1 cellular context compared by ENCODE assay signal in the genomic region with DNA sequence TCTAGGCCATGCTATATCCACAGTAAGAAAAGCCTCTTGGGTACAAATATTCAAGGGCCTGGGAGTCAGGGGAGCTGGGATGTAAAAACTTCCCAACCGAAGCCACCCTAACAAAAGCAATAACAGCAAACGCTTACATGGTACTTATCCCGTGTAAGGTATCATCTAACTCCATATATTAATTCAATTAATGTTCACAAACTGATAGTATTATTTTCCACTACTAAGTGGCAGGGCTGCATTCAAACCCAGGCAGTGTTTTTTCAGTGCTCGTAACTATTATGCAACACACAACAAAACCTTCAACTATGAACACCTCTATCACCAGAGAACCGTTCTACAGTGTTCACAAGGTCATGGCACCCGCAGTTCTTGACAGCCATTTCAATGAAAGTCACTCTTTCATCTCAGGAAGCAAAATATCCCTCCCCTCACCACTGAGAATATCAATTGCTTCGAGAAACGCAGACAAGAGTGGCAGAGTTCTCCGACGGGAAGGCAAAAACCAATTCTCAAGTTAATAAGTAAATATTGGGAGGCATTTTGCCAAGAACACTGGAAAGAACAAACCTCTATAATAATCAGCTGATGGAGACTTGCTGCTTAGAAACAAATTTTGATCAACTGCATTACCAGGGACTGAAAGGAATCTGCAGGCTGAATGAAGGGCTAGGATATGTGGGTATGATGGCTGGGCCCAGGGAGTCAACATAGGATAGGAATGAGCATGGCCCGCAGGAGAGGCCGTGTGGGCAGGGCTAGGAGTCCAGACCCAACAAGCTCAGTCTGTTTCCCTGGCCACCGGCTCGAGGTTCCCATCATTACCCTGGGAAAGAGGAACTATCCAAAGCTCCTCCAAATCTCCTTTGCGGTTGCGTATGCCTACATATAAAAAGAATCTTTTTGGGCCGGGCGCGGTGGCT.
TF ChIP-seq lines count a peak whose summit lies in the region.

No MANE protein-coding gene starts in this region.

TF ChIP-seq in HepG2, 621 proteins besides CTCF, POLR2A, EP300 and RAD21 (continued from another document and continues in another):
- TF ChIP-seq, protein P1, sequence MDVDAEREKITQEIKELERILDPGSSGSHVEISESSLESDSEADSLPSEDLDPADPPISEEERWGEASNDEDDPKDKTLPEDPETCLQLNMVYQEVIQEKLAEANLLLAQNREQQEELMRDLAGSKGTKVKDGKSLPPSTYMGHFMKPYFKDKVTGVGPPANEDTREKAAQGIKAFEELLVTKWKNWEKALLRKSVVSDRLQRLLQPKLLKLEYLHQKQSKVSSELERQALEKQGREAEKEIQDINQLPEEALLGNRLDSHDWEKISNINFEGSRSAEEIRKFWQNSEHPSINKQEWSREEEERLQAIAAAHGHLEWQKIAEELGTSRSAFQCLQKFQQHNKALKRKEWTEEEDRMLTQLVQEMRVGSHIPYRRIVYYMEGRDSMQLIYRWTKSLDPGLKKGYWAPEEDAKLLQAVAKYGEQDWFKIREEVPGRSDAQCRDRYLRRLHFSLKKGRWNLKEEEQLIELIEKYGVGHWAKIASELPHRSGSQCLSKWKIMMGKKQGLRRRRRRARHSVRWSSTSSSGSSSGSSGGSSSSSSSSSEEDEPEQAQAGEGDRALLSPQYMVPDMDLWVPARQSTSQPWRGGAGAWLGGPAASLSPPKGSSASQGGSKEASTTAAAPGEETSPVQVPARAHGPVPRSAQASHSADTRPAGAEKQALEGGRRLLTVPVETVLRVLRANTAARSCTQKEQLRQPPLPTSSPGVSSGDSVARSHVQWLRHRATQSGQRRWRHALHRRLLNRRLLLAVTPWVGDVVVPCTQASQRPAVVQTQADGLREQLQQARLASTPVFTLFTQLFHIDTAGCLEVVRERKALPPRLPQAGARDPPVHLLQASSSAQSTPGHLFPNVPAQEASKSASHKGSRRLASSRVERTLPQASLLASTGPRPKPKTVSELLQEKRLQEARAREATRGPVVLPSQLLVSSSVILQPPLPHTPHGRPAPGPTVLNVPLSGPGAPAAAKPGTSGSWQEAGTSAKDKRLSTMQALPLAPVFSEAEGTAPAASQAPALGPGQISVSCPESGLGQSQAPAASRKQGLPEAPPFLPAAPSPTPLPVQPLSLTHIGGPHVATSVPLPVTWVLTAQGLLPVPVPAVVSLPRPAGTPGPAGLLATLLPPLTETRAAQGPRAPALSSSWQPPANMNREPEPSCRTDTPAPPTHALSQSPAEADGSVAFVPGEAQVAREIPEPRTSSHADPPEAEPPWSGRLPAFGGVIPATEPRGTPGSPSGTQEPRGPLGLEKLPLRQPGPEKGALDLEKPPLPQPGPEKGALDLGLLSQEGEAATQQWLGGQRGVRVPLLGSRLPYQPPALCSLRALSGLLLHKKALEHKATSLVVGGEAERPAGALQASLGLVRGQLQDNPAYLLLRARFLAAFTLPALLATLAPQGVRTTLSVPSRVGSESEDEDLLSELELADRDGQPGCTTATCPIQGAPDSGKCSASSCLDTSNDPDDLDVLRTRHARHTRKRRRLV (CRISPR knock-in tag; IDR thresholded peaks at IDR 0.05), result 0 out of 2 replicates have a peak, but pooled peaks have one; percentile 54
- TF ChIP-seq CREM (IDR thresholded peaks at IDR 0.05), result peak; percentile 79
- no peak for TF ChIP-seq CREM (CRISPR knock-in tag; IDR thresholded peaks at IDR 0.05)
- TF ChIP-seq GZF1 (CRISPR knock-in tag; IDR thresholded peaks at IDR 0.05), result no peak
- TF ChIP-seq, protein P2, sequence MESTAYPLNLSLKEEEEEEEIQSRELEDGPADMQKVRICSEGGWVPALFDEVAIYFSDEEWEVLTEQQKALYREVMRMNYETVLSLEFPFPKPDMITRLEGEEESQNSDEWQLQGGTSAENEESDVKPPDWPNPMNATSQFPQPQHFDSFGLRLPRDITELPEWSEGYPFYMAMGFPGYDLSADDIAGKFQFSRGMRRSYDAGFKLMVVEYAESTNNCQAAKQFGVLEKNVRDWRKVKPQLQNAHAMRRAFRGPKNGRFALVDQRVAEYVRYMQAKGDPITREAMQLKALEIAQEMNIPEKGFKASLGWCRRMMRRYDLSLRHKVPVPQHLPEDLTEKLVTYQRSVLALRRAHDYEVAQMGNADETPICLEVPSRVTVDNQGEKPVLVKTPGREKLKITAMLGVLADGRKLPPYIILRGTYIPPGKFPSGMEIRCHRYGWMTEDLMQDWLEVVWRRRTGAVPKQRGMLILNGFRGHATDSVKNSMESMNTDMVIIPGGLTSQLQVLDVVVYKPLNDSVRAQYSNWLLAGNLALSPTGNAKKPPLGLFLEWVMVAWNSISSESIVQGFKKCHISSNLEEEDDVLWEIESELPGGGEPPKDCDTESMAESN (CRISPR knock-in tag; conservative IDR thresholded peaks at IDR 0.05), result peak; percentile 48
- TF ChIP-seq, protein P3, sequence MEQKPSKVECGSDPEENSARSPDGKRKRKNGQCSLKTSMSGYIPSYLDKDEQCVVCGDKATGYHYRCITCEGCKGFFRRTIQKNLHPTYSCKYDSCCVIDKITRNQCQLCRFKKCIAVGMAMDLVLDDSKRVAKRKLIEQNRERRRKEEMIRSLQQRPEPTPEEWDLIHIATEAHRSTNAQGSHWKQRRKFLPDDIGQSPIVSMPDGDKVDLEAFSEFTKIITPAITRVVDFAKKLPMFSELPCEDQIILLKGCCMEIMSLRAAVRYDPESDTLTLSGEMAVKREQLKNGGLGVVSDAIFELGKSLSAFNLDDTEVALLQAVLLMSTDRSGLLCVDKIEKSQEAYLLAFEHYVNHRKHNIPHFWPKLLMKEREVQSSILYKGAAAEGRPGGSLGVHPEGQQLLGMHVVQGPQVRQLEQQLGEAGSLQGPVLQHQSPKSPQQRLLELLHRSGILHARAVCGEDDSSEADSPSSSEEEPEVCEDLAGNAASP (CRISPR knock-in tag; IDR thresholded peaks at IDR 0.05; ENCODE audit: borderline replicate concordance), result peak; percentile 81; the same call in 1 of the 2 replicates
- no peak for TF ChIP-seq YEATS2 (CRISPR knock-in tag; IDR thresholded peaks at IDR 0.05; ENCODE audit: borderline replicate concordance)
- TF ChIP-seq ATF7-NPFF (CRISPR knock-in tag; IDR thresholded peaks at IDR 0.05; ENCODE audit: low read depth), result no peak; the same call in 1 of the 2 replicates
- no peak for TF ChIP-seq SIN3B (IDR thresholded peaks at IDR 0.05; ENCODE audit: low read length)
- TF ChIP-seq CCDC6 (CRISPR knock-in tag; IDR thresholded peaks at IDR 0.05), result no peak
- peak; percentile 16 for TF ChIP-seq ZEB1 (IDR thresholded peaks at IDR 0.05; ENCODE audit: insufficient replicate concordance, low read depth)
- no peak for TF ChIP-seq ZFYVE20 (CRISPR knock-in tag; IDR thresholded peaks at IDR 0.05; ENCODE audit: borderline replicate concordance, low read depth)
- TF ChIP-seq ZNF552 (CRISPR knock-in tag; IDR thresholded peaks at IDR 0.05; ENCODE audit: borderline replicate concordance), result no peak
- TF ChIP-seq, protein P4, sequence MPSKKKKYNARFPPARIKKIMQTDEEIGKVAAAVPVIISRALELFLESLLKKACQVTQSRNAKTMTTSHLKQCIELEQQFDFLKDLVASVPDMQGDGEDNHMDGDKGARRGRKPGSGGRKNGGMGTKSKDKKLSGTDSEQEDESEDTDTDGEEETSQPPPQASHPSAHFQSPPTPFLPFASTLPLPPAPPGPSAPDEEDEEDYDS (CRISPR knock-in tag; IDR thresholded peaks at IDR 0.05), result no peak; the same call in 1 of the 2 replicates
- TF ChIP-seq SOX6 (IDR thresholded peaks at IDR 0.05), result no peak
- peak; percentile 93 for TF ChIP-seq SOX6 (CRISPR knock-in tag; IDR thresholded peaks at IDR 0.05)
- TF ChIP-seq, protein P5, sequence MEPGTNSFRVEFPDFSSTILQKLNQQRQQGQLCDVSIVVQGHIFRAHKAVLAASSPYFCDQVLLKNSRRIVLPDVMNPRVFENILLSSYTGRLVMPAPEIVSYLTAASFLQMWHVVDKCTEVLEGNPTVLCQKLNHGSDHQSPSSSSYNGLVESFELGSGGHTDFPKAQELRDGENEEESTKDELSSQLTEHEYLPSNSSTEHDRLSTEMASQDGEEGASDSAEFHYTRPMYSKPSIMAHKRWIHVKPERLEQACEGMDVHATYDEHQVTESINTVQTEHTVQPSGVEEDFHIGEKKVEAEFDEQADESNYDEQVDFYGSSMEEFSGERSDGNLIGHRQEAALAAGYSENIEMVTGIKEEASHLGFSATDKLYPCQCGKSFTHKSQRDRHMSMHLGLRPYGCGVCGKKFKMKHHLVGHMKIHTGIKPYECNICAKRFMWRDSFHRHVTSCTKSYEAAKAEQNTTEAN (CRISPR knock-in tag; conservative IDR thresholded peaks at IDR 0.05), result peak; percentile 52; the same call in 1 of the 2 replicates
- peak; percentile 76; the same call in 1 of the 2 replicates for TF ChIP-seq ZNF430 (CRISPR knock-in tag; IDR thresholded peaks at IDR 0.05)
- TF ChIP-seq JUNB (CRISPR knock-in tag; IDR thresholded peaks at IDR 0.05; ENCODE audit: borderline replicate concordance), result peak; percentile 34; the same call in 1 of the 2 replicates
- TF ChIP-seq CREB1 (IDR thresholded peaks at IDR 0.05), result no peak
- TF ChIP-seq CREB1 (CRISPR knock-in tag; IDR thresholded peaks at IDR 0.05), result peak; percentile 67; the same call in 1 of the 2 replicates
- TF ChIP-seq, protein P6, sequence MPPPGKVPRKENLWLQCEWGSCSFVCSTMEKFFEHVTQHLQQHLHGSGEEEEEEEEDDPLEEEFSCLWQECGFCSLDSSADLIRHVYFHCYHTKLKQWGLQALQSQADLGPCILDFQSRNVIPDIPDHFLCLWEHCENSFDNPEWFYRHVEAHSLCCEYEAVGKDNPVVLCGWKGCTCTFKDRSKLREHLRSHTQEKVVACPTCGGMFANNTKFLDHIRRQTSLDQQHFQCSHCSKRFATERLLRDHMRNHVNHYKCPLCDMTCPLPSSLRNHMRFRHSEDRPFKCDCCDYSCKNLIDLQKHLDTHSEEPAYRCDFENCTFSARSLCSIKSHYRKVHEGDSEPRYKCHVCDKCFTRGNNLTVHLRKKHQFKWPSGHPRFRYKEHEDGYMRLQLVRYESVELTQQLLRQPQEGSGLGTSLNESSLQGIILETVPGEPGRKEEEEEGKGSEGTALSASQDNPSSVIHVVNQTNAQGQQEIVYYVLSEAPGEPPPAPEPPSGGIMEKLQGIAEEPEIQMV (CRISPR knock-in tag; IDR thresholded peaks at IDR 0.05; ENCODE audit: low read depth), result no peak
- peak; percentile 6; the same call in 1 of the 2 replicates for TF ChIP-seq ZFX (CRISPR knock-in tag; IDR thresholded peaks at IDR 0.05; ENCODE audit: low read depth)
- TF ChIP-seq, protein P7, sequence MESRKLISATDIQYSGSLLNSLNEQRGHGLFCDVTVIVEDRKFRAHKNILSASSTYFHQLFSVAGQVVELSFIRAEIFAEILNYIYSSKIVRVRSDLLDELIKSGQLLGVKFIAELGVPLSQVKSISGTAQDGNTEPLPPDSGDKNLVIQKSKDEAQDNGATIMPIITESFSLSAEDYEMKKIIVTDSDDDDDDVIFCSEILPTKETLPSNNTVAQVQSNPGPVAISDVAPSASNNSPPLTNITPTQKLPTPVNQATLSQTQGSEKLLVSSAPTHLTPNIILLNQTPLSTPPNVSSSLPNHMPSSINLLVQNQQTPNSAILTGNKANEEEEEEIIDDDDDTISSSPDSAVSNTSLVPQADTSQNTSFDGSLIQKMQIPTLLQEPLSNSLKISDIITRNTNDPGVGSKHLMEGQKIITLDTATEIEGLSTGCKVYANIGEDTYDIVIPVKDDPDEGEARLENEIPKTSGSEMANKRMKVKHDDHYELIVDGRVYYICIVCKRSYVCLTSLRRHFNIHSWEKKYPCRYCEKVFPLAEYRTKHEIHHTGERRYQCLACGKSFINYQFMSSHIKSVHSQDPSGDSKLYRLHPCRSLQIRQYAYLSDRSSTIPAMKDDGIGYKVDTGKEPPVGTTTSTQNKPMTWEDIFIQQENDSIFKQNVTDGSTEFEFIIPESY (CRISPR knock-in tag; IDR thresholded peaks at IDR 0.05), result 0 out of 2 replicates have a peak, but pooled peaks have one; percentile 16
- TF ChIP-seq KMT2A (CRISPR knock-in tag; IDR thresholded peaks at IDR 0.05), result peak; percentile 36; the same call in 1 of the 2 replicates
- 0 out of 2 replicates have a peak, but pooled peaks have one; percentile 25 for TF ChIP-seq REPIN1 (CRISPR knock-in tag; IDR thresholded peaks at IDR 0.05; ENCODE audit: borderline replicate concordance, low read depth)
- 0 out of 2 replicates have a peak, but pooled peaks have one; percentile 51 for TF ChIP-seq ZNF841 (CRISPR knock-in tag; IDR thresholded peaks at IDR 0.05; ENCODE audit: borderline replicate concordance)
- no peak for TF ChIP-seq XRCC5 (optimal IDR thresholded peaks at IDR 0.05; ENCODE audit: low read length)
- TF ChIP-seq, protein P8, sequence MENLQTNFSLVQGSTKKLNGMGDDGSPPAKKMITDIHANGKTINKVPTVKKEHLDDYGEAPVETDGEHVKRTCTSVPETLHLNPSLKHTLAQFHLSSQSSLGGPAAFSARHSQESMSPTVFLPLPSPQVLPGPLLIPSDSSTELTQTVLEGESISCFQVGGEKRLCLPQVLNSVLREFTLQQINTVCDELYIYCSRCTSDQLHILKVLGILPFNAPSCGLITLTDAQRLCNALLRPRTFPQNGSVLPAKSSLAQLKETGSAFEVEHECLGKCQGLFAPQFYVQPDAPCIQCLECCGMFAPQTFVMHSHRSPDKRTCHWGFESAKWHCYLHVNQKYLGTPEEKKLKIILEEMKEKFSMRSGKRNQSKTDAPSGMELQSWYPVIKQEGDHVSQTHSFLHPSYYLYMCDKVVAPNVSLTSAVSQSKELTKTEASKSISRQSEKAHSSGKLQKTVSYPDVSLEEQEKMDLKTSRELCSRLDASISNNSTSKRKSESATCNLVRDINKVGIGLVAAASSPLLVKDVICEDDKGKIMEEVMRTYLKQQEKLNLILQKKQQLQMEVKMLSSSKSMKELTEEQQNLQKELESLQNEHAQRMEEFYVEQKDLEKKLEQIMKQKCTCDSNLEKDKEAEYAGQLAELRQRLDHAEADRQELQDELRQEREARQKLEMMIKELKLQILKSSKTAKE (CRISPR knock-in tag; IDR thresholded peaks at IDR 0.05; ENCODE audit: borderline replicate concordance), result peak; percentile 79
- TF ChIP-seq MIER2 (CRISPR knock-in tag; IDR thresholded peaks at IDR 0.05), result no peak; the same call in 1 of the 2 replicates
- TF ChIP-seq, protein P9, sequence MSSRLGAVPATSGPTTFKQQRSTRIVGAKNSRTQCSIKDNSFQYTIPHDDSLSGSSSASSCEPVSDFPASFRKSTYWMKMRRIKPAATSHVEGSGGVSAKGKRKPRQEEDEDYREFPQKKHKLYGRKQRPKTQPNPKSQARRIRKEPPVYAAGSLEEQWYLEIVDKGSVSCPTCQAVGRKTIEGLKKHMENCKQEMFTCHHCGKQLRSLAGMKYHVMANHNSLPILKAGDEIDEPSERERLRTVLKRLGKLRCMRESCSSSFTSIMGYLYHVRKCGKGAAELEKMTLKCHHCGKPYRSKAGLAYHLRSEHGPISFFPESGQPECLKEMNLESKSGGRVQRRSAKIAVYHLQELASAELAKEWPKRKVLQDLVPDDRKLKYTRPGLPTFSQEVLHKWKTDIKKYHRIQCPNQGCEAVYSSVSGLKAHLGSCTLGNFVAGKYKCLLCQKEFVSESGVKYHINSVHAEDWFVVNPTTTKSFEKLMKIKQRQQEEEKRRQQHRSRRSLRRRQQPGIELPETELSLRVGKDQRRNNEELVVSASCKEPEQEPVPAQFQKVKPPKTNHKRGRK (CRISPR knock-in tag; IDR thresholded peaks at IDR 0.05), result no peak
- TF ChIP-seq, protein P10, sequence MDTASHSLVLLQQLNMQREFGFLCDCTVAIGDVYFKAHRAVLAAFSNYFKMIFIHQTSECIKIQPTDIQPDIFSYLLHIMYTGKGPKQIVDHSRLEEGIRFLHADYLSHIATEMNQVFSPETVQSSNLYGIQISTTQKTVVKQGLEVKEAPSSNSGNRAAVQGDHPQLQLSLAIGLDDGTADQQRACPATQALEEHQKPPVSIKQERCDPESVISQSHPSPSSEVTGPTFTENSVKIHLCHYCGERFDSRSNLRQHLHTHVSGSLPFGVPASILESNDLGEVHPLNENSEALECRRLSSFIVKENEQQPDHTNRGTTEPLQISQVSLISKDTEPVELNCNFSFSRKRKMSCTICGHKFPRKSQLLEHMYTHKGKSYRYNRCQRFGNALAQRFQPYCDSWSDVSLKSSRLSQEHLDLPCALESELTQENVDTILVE (CRISPR knock-in tag; IDR thresholded peaks at IDR 0.05), result 0 out of 2 replicates have a peak, but pooled peaks have one; percentile 39
- TF ChIP-seq TCF7 (IDR thresholded peaks at IDR 0.05; ENCODE audit: low read depth), result peak; percentile 90
- TF ChIP-seq HNF4A (CRISPR knock-in tag; IDR thresholded peaks at IDR 0.05), result peak; percentile 82
- TF ChIP-seq ZFP82 (CRISPR knock-in tag; IDR thresholded peaks at IDR 0.05; ENCODE audit: borderline replicate concordance), result no peak
